ENCODE assay signal across 10 cellular contexts in genomic region chr13:40440990-40441820, GRCh38.
DNase-seq lines count a peak whose midpoint lies in the region; ATAC-seq, FAIRE-seq and TF ChIP-seq lines count a peak whose summit lies in the region.
"Had no signal": no experiment of that assay in that cellular context is flagged by ENCODE, and none has a peak within 500 bp of the region (broad histone marks: within the 10 kb centered on the region; RNA-seq: fewer than 3 reads in every experiment).

No MANE protein-coding gene starts in this region.

- H3K9me3 ChIP-seq in kidney (ENCODE audit: control insufficient read depth in 1 of 2, low read length in 2 of 2) (no peaks in the 10 kb centered on the region), skeletal muscle tissue (ENCODE audit: control insufficient read depth in 3 of 3, low read length in 3 of 3) (no peaks in the 10 kb centered on the region)

- ATAC-seq in GM18870 (IDR thresholded peaks at IDR 0.05; ENCODE audit: unreplicated experiment), result no peak
- ATAC-seq: WTC11 had no signal

- H3K27me3 ChIP-seq in skeletal muscle tissue (ENCODE audit: control insufficient read depth in 3 of 3, insufficient read depth in 3 of 3, low read length in 3 of 3), result no peaks in the 10 kb centered on the region

- H3K4me1 ChIP-seq in kidney (ENCODE audit: control insufficient read depth in 1 of 2, insufficient read depth in 1 of 2, low read depth in 1 of 2, low read length in 2 of 2) (peaks cover 23 to 26% of the 10 kb centered on the region in 2 donors), skeletal muscle tissue (ENCODE audit: control insufficient read depth in 3 of 3, insufficient read depth in 3 of 3, low read length in 3 of 3) (peaks cover 40 to 47% (median 46%) of the 10 kb centered on the region in 3 donors)

- H3K36me3 ChIP-seq in kidney (ENCODE audit: control insufficient read depth in 1 of 2, insufficient read depth in 2 of 2, low read length in 2 of 2) (no peaks in the 10 kb centered on the region), skeletal muscle tissue (ENCODE audit: control insufficient read depth in 3 of 3, insufficient read depth in 3 of 3, low read length in 3 of 3) (no peaks in the 10 kb centered on the region)

- H3K9ac ChIP-seq in kidney (ENCODE audit: low read length in 2 of 2) (no peak overlapping the region), skeletal muscle tissue (ENCODE audit: low read depth in 1 of 3, low read length in 3 of 3) (no peak overlapping the region)

- H3K27ac ChIP-seq in kidney (ENCODE audit: low read depth in 2 of 2, low read length in 2 of 2), result peak overlapping the region; percentile 40 to 65
- H3K27ac ChIP-seq in skeletal muscle tissue (ENCODE audit: low read depth, low read length), result peak overlapping the region; percentile 65

- DNase-seq in HT-29 (ENCODE audit: low spot score) (peak; percentile 79), cardiac fibroblast (ENCODE audit: low read depth in 2 of 2) (peak; percentile 41 to 69), kidney (peak; percentile 89), hepatic stellate cell (ENCODE audit: low spot score) (no peak)
- no peak for DNase-seq in activated CD4-positive, alpha-beta T cell treated with anti-CD3 and anti-CD28 coated beads for 1 hour
- DNase-seq in stimulated activated CD4-positive, alpha-beta T cell treated with anti-CD3 and anti-CD28 coated beads, Interleukin-4, amount 100 ng/mL, for 1 hour, result no peak
- DNase-seq: NCI-H1436 had no signal

- H3K4me3 ChIP-seq in cardiac fibroblast (replicated peaks in 1 of 2; ENCODE audit: low read depth in 2 of 2, low read length in 2 of 2) (no peak overlapping the region), kidney (ENCODE audit: low read length in 2 of 2) (no peak overlapping the region), skeletal muscle tissue (ENCODE audit: low read length in 3 of 3) (peak overlapping the region in 1 of 3 donors; percentile 0)

- intact Hi-C loops in kidney (cut with DNase I), result no loop called here

- TF ChIP-seq CTCF in cardiac fibroblast (IDR thresholded peaks at IDR 0.05; ENCODE audit: low read depth, low read length) (no peak), kidney (IDR thresholded peaks at IDR 0.05; ENCODE audit: borderline replicate concordance, extremely low read depth, insufficient read depth) (no peak)

- FAIRE-seq in kidney (lab: Jason Lieb, UNC), result peak; percentile 59

Comparison
In these comparisons a context has a peak if more than half of its experiments do, and no peak if none do; other contexts are left out.
1. DNase-seq: peak in HT-29 (single experiment), cardiac fibroblast (2 of 2) and kidney (single experiment); none in activated CD4-positive, alpha-beta T cell treated with anti-CD3 and anti-CD28 coated beads for 1 hour (single experiment), hepatic stellate cell (single experiment) and stimulated activated CD4-positive, alpha-beta T cell treated with anti-CD3 and anti-CD28 coated beads, Interleukin-4, amount 100 ng/mL, for 1 hour (single experiment).